In the genomic region with DNA sequence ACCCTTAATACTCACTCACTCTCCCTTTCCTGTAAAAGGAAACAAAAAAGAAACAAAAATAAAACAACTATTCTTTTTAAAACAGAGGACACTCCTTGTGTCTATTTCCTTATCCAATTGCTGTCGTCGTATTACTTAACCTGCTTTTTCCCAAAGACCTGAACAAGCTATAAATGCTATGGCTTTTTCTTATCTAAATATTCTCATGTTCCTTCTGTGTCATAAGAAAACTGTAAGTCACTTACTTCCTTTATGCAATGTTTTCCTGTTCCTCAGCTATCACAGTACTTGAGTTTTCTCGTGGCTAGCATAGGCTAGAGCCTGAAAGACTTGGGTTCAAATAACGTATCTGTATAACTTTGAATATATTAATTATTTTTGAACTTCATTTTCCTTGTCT, we compare ENCODE assay signal across 25 cellular contexts.
"Had no signal": no experiment of that assay in that cellular context is flagged by ENCODE, and none has a peak within 500 bp of the region (broad histone marks: within the 10 kb centered on the region; RNA-seq: fewer than 3 reads in every experiment).

No MANE protein-coding gene starts in this region.

- ATAC-seq: activated CD4-positive, CD25-positive, alpha-beta regulatory T cell treated with anti-CD3 and anti-CD28 coated beads, Interleukin-2, amount 50 U/mL, for 24 hours; activated CD8-positive, alpha-beta T cell treated with anti-CD3 and anti-CD28 coated beads, Interleukin-2, amount 10 ng/mL, durations not matched to agents 7 days and 5 days; foreskin keratinocyte; left lung; sciatic nerve; SK-N-SH treated with all-trans-retinoic acid at 6 μM for 48 hours; stimulated activated memory B cell treated with anti-CD40 and anti-IgM and Interleukin-4, amounts not matched to agents 10 μg/mL and 1 μg/mL and 100 μg/mL, for 72 hours had no signal

- H3K4me3 ChIP-seq: coronary artery, left lung, transverse colon, uterus had no signal

- DNase-seq: activated CD4-positive, alpha-beta T cell treated with anti-CD3 and anti-CD28 coated beads, Interleukin-2, amount 50 U/mL, for 1 hour; activated CD8-positive, alpha-beta T cell treated with anti-CD3 and anti-CD28 coated beads, Interleukin-2, amount 10 ng/mL, durations not matched to agents 7 days and 5 days; activated naive CD4-positive, alpha-beta T cell; activated T-cell treated with anti-CD3 and anti-CD28 coated beads, Interleukin-2, amount 50 U/mL, for 24 hours; amniotic stem cell; cerebellar nuclear complex; foreskin keratinocyte; left lung; midbrain; nucleus accumbens; small intestine; stimulated activated CD4-positive, alpha-beta T cell treated with anti-CD3 and anti-CD28 coated beads, Interleukin-2, amount 100 ng/mL, for 24 hours; T-helper 9 cell; transverse colon; uterus had no signal

- H3K9me3 ChIP-seq: left lung, transverse colon, uterus had no signal

- H3K4me1 Mint-ChIP-seq: nephron; stimulated activated memory B cell treated with anti-CD40 and anti-IgM and Interleukin-4, amounts not matched to agents 10 μg/mL and 1 μg/mL and 100 μg/mL, for 72 hours had no signal

- H3K4me1 ChIP-seq: foreskin keratinocyte, left lung, transverse colon, uterus had no signal

- H3K36me3 ChIP-seq: uterus had no signal

- FAIRE-seq: bronchial epithelial cell, endometrium had no signal

- H3K27ac ChIP-seq: coronary artery, foreskin keratinocyte, left lung, transverse colon, uterus had no signal

- H3K27ac Mint-ChIP-seq: activated CD8-positive, alpha-beta T cell treated with anti-CD3 and anti-CD28 coated beads, Interleukin-2, amount 10 ng/mL, durations not matched to agents 7 days and 5 days; activated naive CD8-positive, alpha-beta T cell; activated T-cell treated with anti-CD3 and anti-CD28 coated beads, Interleukin-2, amount 50 U/mL, for 24 hours; activated T-helper 2 cell treated with anti-CD3 and anti-CD28 coated beads, Interferon-gamma antibody, Interleukin-2, Interleukin-4, amounts not matched to agents 10 μg/mL and 5 μg/mL and 100 μg/mL, durations not matched to agents 14 hours and 24 hours and 36 hours; stimulated activated memory B cell treated with anti-CD40 and anti-IgM and Interleukin-4, amounts not matched to agents 10 μg/mL and 1 μg/mL and 100 μg/mL, for 72 hours had no signal

- H3K27me3 ChIP-seq: foreskin keratinocyte, left lung, transverse colon, uterus had no signal

- H3K4me3 Mint-ChIP-seq: activated CD8-positive, alpha-beta T cell treated with anti-CD3 and anti-CD28 coated beads, Interleukin-2, amount 10 ng/mL, durations not matched to agents 7 days and 5 days; activated naive CD8-positive, alpha-beta T cell; activated T-cell treated with anti-CD3 and anti-CD28 coated beads, Interleukin-2, amount 50 U/mL, for 24 hours; nephron; stimulated activated memory B cell treated with anti-CD40 and anti-IgM and Interleukin-4, amounts not matched to agents 10 μg/mL and 1 μg/mL and 100 μg/mL, for 72 hours had no signal

- H3K9me3 Mint-ChIP-seq: activated T-cell treated with anti-CD3 and anti-CD28 coated beads, Interleukin-2, amount 50 U/mL, for 24 hours; activated T-helper 2 cell treated with anti-CD3 and anti-CD28 coated beads, Interferon-gamma antibody, Interleukin-2, Interleukin-4, amounts not matched to agents 10 μg/mL and 5 μg/mL and 100 μg/mL, durations not matched to agents 14 hours and 24 hours and 36 hours; stimulated activated memory B cell treated with anti-CD40 and anti-IgM and Interleukin-4, amounts not matched to agents 10 μg/mL and 1 μg/mL and 100 μg/mL, for 72 hours had no signal

- H3K27me3 Mint-ChIP-seq: activated naive CD8-positive, alpha-beta T cell; activated T-cell treated with anti-CD3 and anti-CD28 coated beads, Interleukin-2, amount 50 U/mL, for 24 hours; stimulated activated memory B cell treated with anti-CD40 and anti-IgM and Interleukin-4, amounts not matched to agents 10 μg/mL and 1 μg/mL and 100 μg/mL, for 72 hours had no signal
